Comparison of ENCODE assay signal across 34 cellular contexts in genomic region chr2:215358891-215359575, GRCh38. TPM values are rescaled to one million over a fixed set of nuclear protein-coding genes. Genes with fewer than 3 reads are reported as not detected.
DNase-seq lines count a peak whose midpoint lies in the region; ATAC-seq and TF ChIP-seq lines count a peak whose summit lies in the region.
"Had no signal": no experiment of that assay in that cellular context is flagged by ENCODE, and none has a peak within 500 bp of the region (broad histone marks: within the 10 kb centered on the region; RNA-seq: fewer than 3 reads in every experiment).

No MANE protein-coding gene starts in this region.

- no peak overlapping the region for H3K18ac ChIP-seq in mesenchymal stem cell (ENCODE audit: low read depth in 1 of 2, low read length in 2 of 2)

- 97% methylated on average over 11 of the region's 15 CpGs for WGBS in mesenchymal stem cell

- no peak overlapping the region for H3K4ac ChIP-seq in mesenchymal stem cell (ENCODE audit: low read depth in 1 of 2, low read length in 2 of 2)

- H4K20me1 ChIP-seq in fibroblast of lung (ENCODE audit: control insufficient read depth, extremely low read depth, insufficient read depth, low read length): no peaks in the 10 kb centered on the region

- peak; percentile 59 for DNase-seq in AG10803 (ENCODE audit: low read depth)
- DNase-seq in RWPE2 (ENCODE audit: low spot score): no peak
- peak; percentile 34 to 36 for DNase-seq in fibroblast of lung (ENCODE audit: low read depth in 2 of 2)
- no peak for DNase-seq in mesenchymal stem cell
- no peak for DNase-seq in Calu3
- DNase-seq in 8988T: no peak
- DNase-seq in NCI-H2029 (lab: John Stamatoyannopoulos, UW): no peak
- DNase-seq in NK-92 treated with Interleukin-12 subunit alpha and Interleukin-12 subunit beta, amount 100 ng/mL, for 24 hours (lab: John Stamatoyannopoulos, UW): no peak
- DNase-seq: activated CD4-positive, CD25-positive, alpha-beta regulatory T cell treated with anti-CD3 and anti-CD28 coated beads, Interleukin-2, amount 50 U/mL, for 72 hours; activated CD8-positive, alpha-beta T cell treated with anti-CD3 and anti-CD28 coated beads for 36 hours; activated naive CD4-positive, alpha-beta T cell treated with anti-CD3 and anti-CD28 coated beads, Interleukin-2, amount 50 U/mL, for 16 hours; AML-193; CD4-positive, CD25-positive, alpha-beta regulatory T cell; colonic mucosa; effector CD8-positive, alpha-beta T cell; EL; H7; hippocampal formation; left cardiac atrium; MG63; NCI-H1105; NCI-H187 treated with DMSO at 0.1 percent for 48 hours; NCI-H526; nephron progenitor cell; ovary; PC-9; retina; SK-N-SH; stimulated activated naive CD8-positive, alpha-beta T cell treated with anti-CD3 and anti-CD28 coated beads, Interleukin-15, Interleukin-2, amounts not matched to agents 100 U/mL and 50 U/mL, for 24 hours; T-helper 17 cell had no signal

- ATAC-seq in RWPE2 (ENCODE audit: low read depth): 0 out of 3 replicates have a peak, but pooled peaks have one; percentile 6
- ATAC-seq: activated CD8-positive, alpha-beta T cell treated with anti-CD3 and anti-CD28 coated beads for 36 hours; left cardiac atrium; Right ventricle myocardium inferior; stimulated activated naive CD8-positive, alpha-beta T cell treated with anti-CD3 and anti-CD28 coated beads, Interleukin-15, Interleukin-2, amounts not matched to agents 100 U/mL and 50 U/mL, for 24 hours; T-helper 17 cell had no signal

- H2BK12ac ChIP-seq in mesenchymal stem cell (ENCODE audit: low read length in 2 of 2): no peak overlapping the region

- H3K4me2 ChIP-seq in fibroblast of lung (ENCODE audit: extremely low read depth, insufficient read depth, low read length) (no peak overlapping the region), mesenchymal stem cell (ENCODE audit: low read length, poor library complexity, severe bottlenecking) (no peak overlapping the region)
- H3K4me2 ChIP-seq: KMS-11, PC-9, SK-N-SH had no signal

- H3K9ac ChIP-seq in fibroblast of lung (ENCODE audit: insufficient read depth, low read length) (no peak overlapping the region), mesenchymal stem cell (ENCODE audit: low read length) (peak overlapping the region; percentile 54)
- H3K9ac ChIP-seq: KMS-11, SK-N-SH had no signal

- no peak overlapping the region for H3K4me3 Mint-ChIP-seq in Calu3 (ENCODE audit: low read depth, unreplicated experiment)
- H3K4me3 Mint-ChIP-seq: activated CD8-positive, alpha-beta T cell treated with anti-CD3 and anti-CD28 coated beads for 36 hours; CD4-positive, CD25-positive, alpha-beta regulatory T cell; nephron progenitor cell; T-helper 17 cell had no signal

- BruUV-seq in Calu3 (replicated peaks; lab: Mats Ljungman, UMichigan): no TSS peak

- CTCF ChIA-PET in Calu3 (lab: Charles Lee): no interaction called here

- H2BK120ac ChIP-seq in mesenchymal stem cell (ENCODE audit: low read depth, low read length): no peak overlapping the region

- H3K36me3 ChIP-seq in RWPE2 (ENCODE audit: low read depth): peaks cover 43% of the 10 kb centered on the region
- H3K36me3 ChIP-seq in fibroblast of lung (ENCODE audit: control insufficient read depth, insufficient read depth, low read length): peaks cover 25% of the 10 kb centered on the region
- peaks cover 26 to 55% of the 10 kb centered on the region in 2 experiments for H3K36me3 ChIP-seq in mesenchymal stem cell (ENCODE audit: control insufficient read depth in 1 of 2, insufficient read depth in 2 of 2, low read depth in 1 of 2, low read length in 2 of 2)
- H3K36me3 ChIP-seq: colonic mucosa, ovary had no signal

- H2AFZ ChIP-seq in fibroblast of lung (ENCODE audit: low read length) (no peak overlapping the region), mesenchymal stem cell (ENCODE audit: low read depth, low read length) (no peak overlapping the region)
- H2AFZ ChIP-seq: PC-9 had no signal

- H3K27me3 ChIP-seq in RWPE2 (ENCODE audit: insufficient read depth, poor library complexity, severe bottlenecking) (no peaks in the 10 kb centered on the region), fibroblast of lung (ENCODE audit: control insufficient read depth, insufficient read depth, low read length) (no peaks in the 10 kb centered on the region), mesenchymal stem cell (ENCODE audit: control insufficient read depth in 1 of 2, insufficient read depth in 1 of 2, low read length in 2 of 2) (no peaks in the 10 kb centered on the region)
- H3K27me3 ChIP-seq: colonic mucosa, MG63, ovary had no signal

- H3K4me3 ChIP-seq in AG10803 (ENCODE audit: low read length): no peak overlapping the region
- H3K4me3 ChIP-seq in RWPE2 (ENCODE audit: severe bottlenecking): no peak overlapping the region
- H3K4me3 ChIP-seq in fibroblast of lung (replicated peaks in 1 of 4; ENCODE audit: control extremely low read depth in 1 of 4, insufficient read depth in 1 of 4, low read depth in 3 of 4, low read length in 4 of 4): no peak overlapping the region
- H3K4me3 ChIP-seq in mesenchymal stem cell (ENCODE audit: insufficient read depth in 1 of 2, low read depth in 1 of 2, low read length in 2 of 2): no peak overlapping the region
- H3K4me3 ChIP-seq: colonic mucosa, MG63, ovary, PC-9, skin epidermis had no signal

- H3K27me3 Mint-ChIP-seq in Calu3 (ENCODE audit: unreplicated experiment): no peaks in the 10 kb centered on the region
- H3K27me3 Mint-ChIP-seq: activated CD8-positive, alpha-beta T cell treated with anti-CD3 and anti-CD28 coated beads for 36 hours; CD4-positive, CD25-positive, alpha-beta regulatory T cell; T-helper 17 cell had no signal

- H3K27ac Mint-ChIP-seq in Calu3 (ENCODE audit: unreplicated experiment): no peak overlapping the region
- H3K27ac Mint-ChIP-seq: activated CD8-positive, alpha-beta T cell treated with anti-CD3 and anti-CD28 coated beads for 36 hours; CD4-positive, CD25-positive, alpha-beta regulatory T cell; T-helper 17 cell had no signal

- H3K9me3 ChIP-seq in RWPE2 (ENCODE audit: severe bottlenecking) (no peaks in the 10 kb centered on the region), fibroblast of lung (ENCODE audit: control insufficient read depth, insufficient read depth, low read depth, low read length) (no peaks in the 10 kb centered on the region), mesenchymal stem cell (ENCODE audit: control insufficient read depth, low read length) (no peaks in the 10 kb centered on the region)
- H3K9me3 ChIP-seq: colonic mucosa, MG63, ovary, SK-N-SH had no signal

- H3K4me1 Mint-ChIP-seq in Calu3 (ENCODE audit: low read depth, unreplicated experiment): no peaks in the 10 kb centered on the region
- H3K4me1 Mint-ChIP-seq: CD4-positive, CD25-positive, alpha-beta regulatory T cell; nephron progenitor cell; T-helper 17 cell had no signal

- no peak overlapping the region for H4K8ac ChIP-seq in mesenchymal stem cell (ENCODE audit: low read length)

- no peaks in the 10 kb centered on the region for H3K79me1 ChIP-seq in mesenchymal stem cell (replicated peaks; ENCODE audit: low read length, poor library complexity, severe bottlenecking)

- intact Hi-C loops in Calu3 (cut with micrococcal nuclease; ENCODE audit: unreplicated experiment): no loop called here

- no peak overlapping the region for H3K14ac ChIP-seq in mesenchymal stem cell (ENCODE audit: low read length in 2 of 2)

- H3K36me3 Mint-ChIP-seq in Calu3 (ENCODE audit: insufficient read depth, unreplicated experiment): peaks cover 10% of the 10 kb centered on the region

- no peak overlapping the region for H4K91ac ChIP-seq in mesenchymal stem cell (ENCODE audit: low read length)

- peak overlapping the region; percentile 9 for H3K27ac ChIP-seq in RWPE2 (ENCODE audit: poor library complexity, severe bottlenecking)
- H3K27ac ChIP-seq in fibroblast of lung (ENCODE audit: insufficient read depth, low read length): no peak overlapping the region
- H3K27ac ChIP-seq in mesenchymal stem cell (ENCODE audit: low read length, poor library complexity, severe bottlenecking): peak overlapping the region; percentile 15
- H3K27ac ChIP-seq: colonic mucosa, HL-60, KMS-11, ovary, PC-9, skin epidermis had no signal

- no peak overlapping the region for H2BK5ac ChIP-seq in mesenchymal stem cell (ENCODE audit: low read depth, low read length, poor library complexity, severe bottlenecking)

- H2BK15ac ChIP-seq in mesenchymal stem cell (ENCODE audit: low read depth, poor library complexity, severe bottlenecking): no peak overlapping the region

- no peak overlapping the region for H3K23ac ChIP-seq in mesenchymal stem cell (ENCODE audit: low read length in 2 of 2)

- H3K4me1 ChIP-seq in RWPE2 (ENCODE audit: insufficient read depth, poor library complexity, severe bottlenecking): no peaks in the 10 kb centered on the region
- H3K4me1 ChIP-seq in fibroblast of lung (ENCODE audit: control insufficient read depth, extremely low read depth, insufficient read depth, low read length): no peaks in the 10 kb centered on the region
- peaks cover 4% of the 10 kb centered on the region for H3K4me1 ChIP-seq in mesenchymal stem cell (ENCODE audit: control insufficient read depth, insufficient read depth, low read depth, low read length)
- H3K4me1 ChIP-seq: colonic mucosa had no signal

- TF ChIP-seq CTCF in AG10803 (conservative IDR thresholded peaks at IDR 0.05; ENCODE audit: low read length): no peak
- TF ChIP-seq CTCF in RWPE2 (IDR thresholded peaks at IDR 0.05; ENCODE audit: poor library complexity, severe bottlenecking): no peak
- no peak for TF ChIP-seq CTCF in fibroblast of lung (conservative IDR thresholded peaks at IDR 0.05 in 1 of 2, IDR thresholded peaks at IDR 0.05 in 1 of 2; ENCODE audit: low read depth in 1 of 2, low read length in 2 of 2)
- TF ChIP-seq CTCF in Calu3 (IDR thresholded peaks at IDR 0.05; ENCODE audit: unreplicated experiment): no peak

- H2AK5ac ChIP-seq in mesenchymal stem cell (ENCODE audit: low read length, severe bottlenecking): no peak overlapping the region

- no peaks in the 10 kb centered on the region for H3K79me2 ChIP-seq in fibroblast of lung (ENCODE audit: control insufficient read depth, insufficient read depth, low read length)

- no peaks in the 10 kb centered on the region for H3K9me3 Mint-ChIP-seq in Calu3 (ENCODE audit: low read depth, unreplicated experiment)
- H3K9me3 Mint-ChIP-seq: activated CD8-positive, alpha-beta T cell treated with anti-CD3 and anti-CD28 coated beads for 36 hours; CD4-positive, CD25-positive, alpha-beta regulatory T cell; nephron progenitor cell had no signal

RNA-seq across cellular contexts. Expression of gene ATIC, which starts 47.2 kb away (rescaled TPM):
- total RNA-seq in fibroblast of lung (35.4 and 40.3 TPM in 2 replicates), Calu3 (2022) (206 and 219 TPM in 2 replicates)
- polyA plus RNA-seq in fibroblast of lung: 92.7 and 119 TPM in 2 replicates
- 131 and 194 TPM in 2 replicates for polyA plus RNA-seq in fibroblast of lung (2012)
- polyA minus RNA-seq in fibroblast of lung (ENCODE audit: low replicate concordance): 62.0 and 116 TPM in 2 replicates
- polyA plus RNA-seq in mesenchymal stem cell (2013, experiment 1 of 2): 182 TPM
- polyA plus RNA-seq in mesenchymal stem cell (2013, experiment 2 of 2): 193 TPM

Comparison
In these comparisons a context has a peak if more than half of its experiments do, and no peak if none do; other contexts are left out.
1. DNase-seq: peak in AG10803 (single experiment) and fibroblast of lung (2 of 2); none in RWPE2 (single experiment), mesenchymal stem cell (single experiment), Calu3 (single experiment), 8988T (single experiment), NCI-H2029 (single experiment) and NK-92 treated with Interleukin-12 subunit alpha and Interleukin-12 subunit beta, amount 100 ng/mL, for 24 hours (single experiment).